In genomic region chr3:157130138-157130880, GRCh38 we compare ENCODE assay signal across 8 cellular contexts. TPM values are rescaled to one million over a fixed set of nuclear protein-coding genes. Genes with fewer than 3 reads are reported as not detected.
DNase-seq lines count a peak whose midpoint lies in the region; ATAC-seq and TF ChIP-seq lines count a peak whose summit lies in the region.

No MANE protein-coding gene starts in this region.

- H3K27me3 ChIP-seq in CD8-positive, alpha-beta T cell (ENCODE audit: insufficient read depth, low read length), result no peaks in the 10 kb centered on the region

- CTCF ChIA-PET in CD8-positive, alpha-beta T cell (lab: Charles Lee), result interaction anchor here (0.6 to 3.9 kb wide), 15 partner anchors 8 to 587 kb away, joined by 3 to 20 read pairs (median 4); no protein-coding TSS in a partner anchor

- POLR2A ChIA-PET in CD8-positive, alpha-beta T cell (lab: Charles Lee), result interaction anchor here (0.6 to 2.3 kb wide), 10 partner anchors 30 to 1117 kb away, joined by 3 to 9 read pairs (median 3); partner anchors contain the start of genes CCNL1 and SSR3

- intact Hi-C loops in CD8-positive, alpha-beta T cell (cut with DNase I, micrococcal nuclease), result loop anchor here (1.0 to 10.0 kb wide), 10 partner anchors 30 to 1086 kb away; partner anchors contain the start of genes TIPARP (in 2 of the 2), CCNL1 (in 1 of the 2), LEKR1 (in 1 of the 2) and SSR3 (in 1 of the 2)

- H3K36me3 Mint-ChIP-seq in CD8-positive, alpha-beta T cell, result no peaks in the 10 kb centered on the region
- H3K36me3 Mint-ChIP-seq in T-helper 2 cell treated with Interferon-gamma antibody and Interleukin-4, amounts not matched to agents 5 μg/mL and 100 μg/mL, for 36 hours (ENCODE audit: low read depth), result peaks cover 6% of the 10 kb centered on the region

- H3K4me3 Mint-ChIP-seq in CD8-positive, alpha-beta T cell, result peak overlapping the region; percentile 72
- peak overlapping the region; percentile 70 for H3K4me3 Mint-ChIP-seq in T-helper 2 cell treated with Interferon-gamma antibody and Interleukin-4, amounts not matched to agents 5 μg/mL and 100 μg/mL, for 36 hours

- TF ChIP-seq CTCF in CD8-positive, alpha-beta T cell (IDR thresholded peaks at IDR 0.05), result peak; percentile 84
- TF ChIP-seq CTCF in LNCAP (IDR thresholded peaks at IDR 0.05), result peak; percentile 65

- peak overlapping the region; percentile 99 for H3K27ac Mint-ChIP-seq in CD8-positive, alpha-beta T cell
- H3K27ac Mint-ChIP-seq in T-helper 2 cell treated with Interferon-gamma antibody and Interleukin-4, amounts not matched to agents 5 μg/mL and 100 μg/mL, for 36 hours, result peak overlapping the region; percentile 97

- DNase-seq in CD8-positive, alpha-beta T cell, result peak; percentile 44 to 91 (median 81)
- DNase-seq in T-helper 2 cell treated with Interferon-gamma antibody and Interleukin-4, amounts not matched to agents 5 μg/mL and 100 μg/mL, for 36 hours (ENCODE audit: low spot score), result peak; percentile 67
- DNase-seq in astrocyte of the hippocampus (ENCODE audit: low read depth, low spot score) (peak; percentile 90), iPS-NIHi11 (ENCODE audit: low spot score) (peak; percentile 77), smooth muscle cell of the brain vasculature (ENCODE audit: low read depth, low spot score) (peak; percentile 80), RKO (ENCODE audit: low spot score) (no peak)

- no peaks in the 10 kb centered on the region for H3K27me3 Mint-ChIP-seq in CD8-positive, alpha-beta T cell (ENCODE audit: low read depth)
- H3K27me3 Mint-ChIP-seq in T-helper 2 cell treated with Interferon-gamma antibody and Interleukin-4, amounts not matched to agents 5 μg/mL and 100 μg/mL, for 36 hours (ENCODE audit: low read depth), result no peaks in the 10 kb centered on the region

- peaks cover 50% of the 10 kb centered on the region for H3K4me1 ChIP-seq in CD8-positive, alpha-beta T cell (ENCODE audit: insufficient read depth, low read length)

- H3K36me3 ChIP-seq in CD8-positive, alpha-beta T cell (ENCODE audit: insufficient read depth, low read length), result no peaks in the 10 kb centered on the region

- peak overlapping the region; percentile 71 for H3K27ac ChIP-seq in CD8-positive, alpha-beta T cell (ENCODE audit: low read depth, low read length)

- H3K4me3 ChIP-seq in CD8-positive, alpha-beta T cell (ENCODE audit: low read depth, low read length), result peak overlapping the region; percentile 14

- H3K9me3 Mint-ChIP-seq in CD8-positive, alpha-beta T cell, result no peaks in the 10 kb centered on the region
- H3K9me3 Mint-ChIP-seq in T-helper 2 cell treated with Interferon-gamma antibody and Interleukin-4, amounts not matched to agents 5 μg/mL and 100 μg/mL, for 36 hours, result no peaks in the 10 kb centered on the region

- ATAC-seq in CD8-positive, alpha-beta T cell, result peak; percentile 69
- ATAC-seq in HG03196 (IDR thresholded peaks at IDR 0.05; ENCODE audit: unreplicated experiment), result no peak

- no peaks in the 10 kb centered on the region for H3K9me3 ChIP-seq in CD8-positive, alpha-beta T cell (ENCODE audit: low read length)

- peaks cover 69% of the 10 kb centered on the region for H3K4me1 Mint-ChIP-seq in CD8-positive, alpha-beta T cell (ENCODE audit: low read depth)
- peaks cover 79% of the 10 kb centered on the region for H3K4me1 Mint-ChIP-seq in T-helper 2 cell treated with Interferon-gamma antibody and Interleukin-4, amounts not matched to agents 5 μg/mL and 100 μg/mL, for 36 hours (ENCODE audit: low read depth)

RNA-seq across cellular contexts. Expression of gene CCNL1, which starts 29.6 kb away (rescaled TPM):
- 1,000 to 10,000 TPM; 1,161 to 1,206 TPM for total RNA-seq in CD8-positive, alpha-beta T cell
